In genomic region chr12:109720152-109720855, GRCh38 we compare ENCODE assay signal across 8 cellular contexts. TPM values are rescaled to one million over a fixed set of nuclear protein-coding genes. Genes with fewer than 3 reads are reported as not detected.
A peak's percentile ranks its signal among the peaks of the same experiment; 100 is the strongest.
DNase-seq lines count a peak whose midpoint lies in the region; ATAC-seq and TF ChIP-seq lines count a peak whose summit lies in the region.

No MANE protein-coding gene starts in this region.

- H3K4me1 Mint-ChIP-seq in mesothelial cell of epicardium = no peaks in the 10 kb centered on the region

- H3K4me3 Mint-ChIP-seq in mesothelial cell of epicardium = no peak overlapping the region

- peaks cover 60% of the 10 kb centered on the region for H3K27me3 Mint-ChIP-seq in mesothelial cell of epicardium (ENCODE audit: low read depth)

- H3K36me3 Mint-ChIP-seq in mesothelial cell of epicardium = no peaks in the 10 kb centered on the region

- H3K27ac Mint-ChIP-seq in mesothelial cell of epicardium = no peak overlapping the region

- DNase-seq in NCI-H1105 (lab: John Stamatoyannopoulos, UW) (peak; percentile 50), left ventricle myocardium superior (peak; percentile 82), renal cortical epithelial cell (ENCODE audit: low read depth) (peak; percentile 51), mesothelial cell of epicardium (ENCODE audit: low spot score in 2 of 2, unreplicated experiment in 2 of 2) (no peak)
- no peak for DNase-seq in activated CD8-positive, alpha-beta memory T cell treated with anti-CD3 and anti-CD28 coated beads for 24 hours

- ATAC-seq in left ventricle myocardium superior = peak; percentile 43
- ATAC-seq in HG03469 (IDR thresholded peaks at IDR 0.05; ENCODE audit: unreplicated experiment) = no peak
- no peak for ATAC-seq in HG02642 (IDR thresholded peaks at IDR 0.05; ENCODE audit: poor library complexity, unreplicated experiment)

- TF ChIP-seq CTCF in VCaP (conservative IDR thresholded peaks at IDR 0.05) (no peak), mesothelial cell of epicardium (IDR thresholded peaks at IDR 0.05; ENCODE audit: unreplicated experiment) (no peak)

- intact Hi-C loops in left ventricle myocardium superior (cut with micrococcal nuclease) = no loop called here

- H3K9me3 Mint-ChIP-seq in mesothelial cell of epicardium = no peaks in the 10 kb centered on the region

- peak overlapping the region; percentile 72 for H3K27ac ChIP-seq in VCaP

RNA-seq across cellular contexts. Expression of gene FAM222A, which starts 6.7 kb away (rescaled TPM):
- total RNA-seq in left ventricle myocardium superior (25.7 TPM), renal cortical epithelial cell (0.35 and 3.1 TPM in 2 replicates), mesothelial cell of epicardium (1.1 to 1.9 TPM (median 1.6 TPM) in 3 replicates)

Comparison
In these comparisons a context has a peak if more than half of its experiments do, and no peak if none do; other contexts are left out.
1. DNase-seq: peak in NCI-H1105 (single experiment), left ventricle myocardium superior (single experiment) and renal cortical epithelial cell (single experiment); none in mesothelial cell of epicardium (0 of 2) and activated CD8-positive, alpha-beta memory T cell treated with anti-CD3 and anti-CD28 coated beads for 24 hours (single experiment).